11 cellular contexts compared by ENCODE assay signal in the genomic region with DNA sequence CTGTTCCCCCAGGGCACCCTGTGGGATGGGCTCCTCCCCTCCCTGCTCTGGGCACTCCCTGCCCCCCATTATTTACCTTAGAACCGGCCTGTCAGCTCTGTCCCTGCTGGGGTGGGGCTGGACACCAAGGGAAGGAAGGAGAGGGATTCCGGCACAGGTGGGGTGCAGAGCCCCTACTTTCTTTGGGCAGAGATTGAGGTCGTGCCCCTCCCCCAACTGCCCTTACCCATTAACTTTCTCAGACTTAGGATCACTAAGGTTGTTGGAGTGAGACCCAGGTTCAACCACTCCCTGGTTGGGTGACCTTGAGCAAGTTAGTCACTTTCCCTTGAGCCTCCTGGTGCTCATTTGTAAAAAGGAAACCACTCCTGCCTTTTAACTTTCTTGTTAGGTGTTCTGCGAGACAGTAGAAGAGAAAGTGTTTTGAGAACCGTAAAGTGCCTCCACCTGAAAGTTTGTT. TPM values are rescaled to one million over a fixed set of nuclear protein-coding genes. Genes with fewer than 3 reads are reported as not detected.
DNase-seq lines count a peak whose midpoint lies in the region; ATAC-seq, FAIRE-seq and TF ChIP-seq lines count a peak whose summit lies in the region.
"Had no signal": no experiment of that assay in that cellular context is flagged by ENCODE, and none has a peak within 500 bp of the region (broad histone marks: within the 10 kb centered on the region; RNA-seq: fewer than 3 reads in every experiment).

No MANE protein-coding gene starts in this region.

- H3K9me3 ChIP-seq in astrocyte (ENCODE audit: insufficient read depth, low read depth, low read length) (no peaks in the 10 kb centered on the region), HepG2 (ENCODE audit: low read length) (no peaks in the 10 kb centered on the region), transverse colon (no peaks in the 10 kb centered on the region)
- H3K9me3 ChIP-seq: ascending aorta had no signal

- TF ChIP-seq EP300 in HepG2 (IDR thresholded peaks at IDR 0.05; ENCODE audit: low read depth in 2 of 2, low read length in 2 of 2): no peak
- TF ChIP-seq EP300 in HepG2 (CRISPR knock-in tag; IDR thresholded peaks at IDR 0.05; ENCODE audit: borderline replicate concordance): no peak
- TF ChIP-seq EP300 in transverse colon (IDR thresholded peaks at IDR 0.05; ENCODE audit: low read depth): peak; percentile 72

- peak; percentile 67 for DNase-seq in activated CD4-positive, alpha-beta T cell treated with anti-CD3 and anti-CD28 coated beads, Interleukin-2, amount 10 ng/mL, durations not matched to agents 24 days and 14 days
- DNase-seq in activated CD4-positive, alpha-beta T cell treated with anti-CD3 and anti-CD28 coated beads, Interleukin-2, amount 50 U/mL, for 4 hours: no peak
- DNase-seq in astrocyte (ENCODE audit: low read depth) (no peak), HepG2 (ENCODE audit: low spot score) (peak; percentile 53), transverse colon (peak; percentile 80), substantia nigra (lab: John Stamatoyannopoulos, UW) (no peak), natural killer cell (no peak), HFFc6 (no peak)
- DNase-seq: NCI-H446 had no signal

- TSS peak; percentile 76 for BruUV-seq in HepG2 (replicated peaks; lab: Mats Ljungman, UMichigan)

- H3K4me3 ChIP-seq in astrocyte (ENCODE audit: insufficient read depth, low read depth, low read length) (no peak overlapping the region), HepG2 (replicated peaks in 1 of 3; ENCODE audit: insufficient read depth in 1 of 3, low read depth in 2 of 3, low read length in 3 of 3) (peak overlapping the region; percentile 26 to 57 (median 48)), transverse colon (peak overlapping the region in 2 of 4 donors; percentile 6 to 8)
- H3K4me3 ChIP-seq: ascending aorta had no signal

- intact Hi-C loops in activated CD4-positive, alpha-beta T cell treated with anti-CD3 and anti-CD28 coated beads, Interleukin-2, amount 10 ng/mL, durations not matched to agents 24 days and 14 days (cut with micrococcal nuclease): no loop called here
- intact Hi-C loops in HepG2 (cut with micrococcal nuclease; ENCODE audit: unreplicated experiment): no loop called here
- intact Hi-C loops in transverse colon (cut with DNase I; ENCODE audit: low total_unique reads): no loop called here
- intact Hi-C loops in natural killer cell (cut with micrococcal nuclease): no loop called here

- ATAC-seq in HepG2 (peak; percentile 58), natural killer cell (no peak)

- H4K20me1 ChIP-seq in astrocyte (ENCODE audit: insufficient read depth, low read length) (peaks cover 8% of the 10 kb centered on the region), HepG2 (ENCODE audit: insufficient read depth, low read length) (no peaks in the 10 kb centered on the region)

- H3K27me3 ChIP-seq in astrocyte (ENCODE audit: insufficient read depth, low read length) (no peaks in the 10 kb centered on the region), HepG2 (ENCODE audit: control insufficient read depth in 1 of 2, insufficient read depth in 2 of 2, low read length in 2 of 2) (no peaks in the 10 kb centered on the region), transverse colon (no peaks in the 10 kb centered on the region)
- H3K27me3 ChIP-seq: ascending aorta had no signal

- TF ChIP-seq POLR2A in HepG2 (IDR thresholded peaks at IDR 0.05; ENCODE audit: insufficient read depth in 1 of 2, low read depth in 2 of 2, low read length in 2 of 2) (no peak; a peak in 1 of 4 replicates), transverse colon (IDR thresholded peaks at IDR 0.05) (peak; percentile 19)

- H3K9ac ChIP-seq in astrocyte (ENCODE audit: low read length): peak overlapping the region; percentile 59
- peak overlapping the region; percentile 74 for H3K9ac ChIP-seq in HepG2 (ENCODE audit: insufficient read depth, low read depth, low read length)

- peak overlapping the region; percentile 82 for H3K27ac ChIP-seq in astrocyte (ENCODE audit: low read depth, low read length)
- H3K27ac ChIP-seq in HepG2 (ENCODE audit: extremely low read length, insufficient read depth, low read length): peak overlapping the region; percentile 92
- H3K27ac ChIP-seq in transverse colon: peak overlapping the region; percentile 88 to 93 (median 91)
- H3K27ac ChIP-seq in substantia nigra (ENCODE audit: low read depth, low read length, poor library complexity, severe bottlenecking): no peak overlapping the region

- no peak for TF ChIP-seq CTCF in astrocyte (IDR thresholded peaks at IDR 0.05; ENCODE audit: insufficient read depth, low read depth, low read length)
- TF ChIP-seq CTCF in HepG2 (CRISPR knock-in tag; IDR thresholded peaks at IDR 0.05): no peak
- TF ChIP-seq CTCF in transverse colon (IDR thresholded peaks at IDR 0.05): peak in 1 of 5 experiments; percentile 16
- no peak for TF ChIP-seq CTCF in natural killer cell (IDR thresholded peaks at IDR 0.05)
- TF ChIP-seq CTCF in HFFc6 (IDR thresholded peaks at IDR 0.05): no peak

- H3K27me3 Mint-ChIP-seq in activated CD4-positive, alpha-beta T cell treated with anti-CD3 and anti-CD28 coated beads, Interleukin-2, amount 10 ng/mL, durations not matched to agents 24 days and 14 days: peaks cover 20% of the 10 kb centered on the region
- no peaks in the 10 kb centered on the region for H3K27me3 Mint-ChIP-seq in astrocyte (ENCODE audit: low read depth, unreplicated experiment)
- H3K27me3 Mint-ChIP-seq in natural killer cell (ENCODE audit: low read depth in 2 of 2): no peaks in the 10 kb centered on the region
- H3K27me3 Mint-ChIP-seq in HFFc6 (ENCODE audit: insufficient read depth): peaks cover 2% of the 10 kb centered on the region; the same call in 1 of the 2 replicates

- peak overlapping the region; percentile 72 for H3K4me2 ChIP-seq in astrocyte (ENCODE audit: low read length)
- H3K4me2 ChIP-seq in HepG2 (ENCODE audit: low read depth, low read length): peak overlapping the region; percentile 77

- in situ Hi-C loops in HepG2 (cut with HindIII; ENCODE audit: extremely low pct_ligation_motif_present, low pct_unique_long_range_greater_than_20kb) (no loop called here), transverse colon (cut with MboI; ENCODE audit: low pct_ligation_motif_present in 1 of 4, low pct_unique_long_range_greater_than_20kb in 1 of 4, low sequenced_read_pairs in 3 of 4) (no loop called here)

- peaks cover 51% of the 10 kb centered on the region for H3K79me2 ChIP-seq in astrocyte (ENCODE audit: insufficient read depth, low read length)
- H3K79me2 ChIP-seq in HepG2 (ENCODE audit: insufficient read depth, low read length): peaks cover 37% of the 10 kb centered on the region

- no peaks in the 10 kb centered on the region for H3K36me3 ChIP-seq in astrocyte (ENCODE audit: insufficient read depth, low read length)
- H3K36me3 ChIP-seq in HepG2 (replicated peaks in 1 of 2; ENCODE audit: control insufficient read depth in 1 of 2, insufficient read depth in 2 of 2, low read length in 2 of 2): no peaks in the 10 kb centered on the region; a peak in 2 of 5 replicates
- no peaks in the 10 kb centered on the region for H3K36me3 ChIP-seq in transverse colon

- H3K27ac Mint-ChIP-seq in activated CD4-positive, alpha-beta T cell treated with anti-CD3 and anti-CD28 coated beads, Interleukin-2, amount 10 ng/mL, durations not matched to agents 24 days and 14 days: no peak overlapping the region
- H3K27ac Mint-ChIP-seq in astrocyte (ENCODE audit: unreplicated experiment) (peak overlapping the region; percentile 99), natural killer cell (no peak overlapping the region), HFFc6 (no peak overlapping the region)

- no peak overlapping the region for H2AFZ ChIP-seq in astrocyte (ENCODE audit: low read depth, low read length)
- H2AFZ ChIP-seq in HepG2 (ENCODE audit: low read length): no peak overlapping the region

- no peak overlapping the region for H3K4me3 Mint-ChIP-seq in activated CD4-positive, alpha-beta T cell treated with anti-CD3 and anti-CD28 coated beads, Interleukin-2, amount 10 ng/mL, durations not matched to agents 24 days and 14 days
- H3K4me3 Mint-ChIP-seq in astrocyte (ENCODE audit: unreplicated experiment): peak overlapping the region; percentile 74
- no peak overlapping the region for H3K4me3 Mint-ChIP-seq in natural killer cell
- no peak overlapping the region for H3K4me3 Mint-ChIP-seq in HFFc6

- no peaks in the 10 kb centered on the region for H3K36me3 Mint-ChIP-seq in activated CD4-positive, alpha-beta T cell treated with anti-CD3 and anti-CD28 coated beads, Interleukin-2, amount 10 ng/mL, durations not matched to agents 24 days and 14 days (ENCODE audit: low read depth)
- H3K36me3 Mint-ChIP-seq in astrocyte (ENCODE audit: low read depth, unreplicated experiment): peaks cover 10% of the 10 kb centered on the region
- H3K36me3 Mint-ChIP-seq in natural killer cell: no peaks in the 10 kb centered on the region
- H3K36me3 Mint-ChIP-seq in HFFc6 (ENCODE audit: low read depth): no peaks in the 10 kb centered on the region

- H3K4me1 ChIP-seq in astrocyte (ENCODE audit: insufficient read depth, low read length) (peaks cover 46% of the 10 kb centered on the region), HepG2 (ENCODE audit: insufficient read depth, low read length) (peaks cover 64% of the 10 kb centered on the region), transverse colon (peaks cover 33 to 86% (median 73%) of the 10 kb centered on the region in 4 donors)

- FAIRE-seq in astrocyte (lab: Jason Lieb, UNC) (no peak), HepG2 (lab: Jason Lieb, UNC) (no peak)

- no peaks in the 10 kb centered on the region for H3K9me3 Mint-ChIP-seq in activated CD4-positive, alpha-beta T cell treated with anti-CD3 and anti-CD28 coated beads, Interleukin-2, amount 10 ng/mL, durations not matched to agents 24 days and 14 days
- H3K9me3 Mint-ChIP-seq in astrocyte (ENCODE audit: unreplicated experiment) (peaks cover 2% of the 10 kb centered on the region), natural killer cell (no peaks in the 10 kb centered on the region), HFFc6 (no peaks in the 10 kb centered on the region)

- no peak for TF ChIP-seq RAD21 in HepG2 (CRISPR knock-in tag; IDR thresholded peaks at IDR 0.05)

- CTCF ChIA-PET in HepG2 (lab: Yijun Ruan, JAX; ENCODE audit: low intra/inter-chr PET ratio, low total read pairs): interaction anchor here (2.0 kb wide), 1 partner anchor 47 kb away, joined by 5 read pairs; no protein-coding TSS in a partner anchor

- peaks cover 14% of the 10 kb centered on the region for H3K4me1 Mint-ChIP-seq in activated CD4-positive, alpha-beta T cell treated with anti-CD3 and anti-CD28 coated beads, Interleukin-2, amount 10 ng/mL, durations not matched to agents 24 days and 14 days
- H3K4me1 Mint-ChIP-seq in astrocyte (ENCODE audit: low read depth, unreplicated experiment) (peaks cover 54% of the 10 kb centered on the region), natural killer cell (peaks cover 9 to 13% of the 10 kb centered on the region in 2 donors), HFFc6 (ENCODE audit: low read depth) (peaks cover 43% of the 10 kb centered on the region)

- WGBS in HepG2 (ENCODE audit: low lambda C conversion rate): 5% methylated on average over 3 of the region's 5 CpGs
- WGBS in transverse colon (ENCODE audit: low coverage in 1 of 2), 2 donors: 41 to 50% methylated on average over 2 to 5 of the region's 5 CpGs

- POLR2A ChIA-PET in HepG2 (lab: Yijun Ruan, JAX): interaction anchor here (0.9 to 2.2 kb wide), 13 partner anchors 10 to 365 kb away, joined by 3 to 13 read pairs (median 7); a partner anchor contains a TSS

RNA-seq across cellular contexts. Expression of a gene that starts 57.0 kb away (rescaled TPM):
- not detected in 2 replicates for total RNA-seq in activated CD4-positive, alpha-beta T cell treated with anti-CD3 and anti-CD28 coated beads, Interleukin-2, amount 10 ng/mL, durations not matched to agents 24 days and 14 days
- total RNA-seq in astrocyte (20.6 and 23.7 TPM in 2 replicates), HepG2 (2016; rRNA removed; fragmentation: Illumina TruSeq; extraction: Trizol) (5.4 and 7.2 TPM in 2 replicates), transverse colon (10 to 100 TPM; 24.9 to 95.5 (median 43.8) TPM), natural killer cell (not detected)
- total RNA-seq in HepG2 (2016; cell fraction: cytosol; rRNA removed; fragmentation: Illumina TruSeq; extraction: Trizol; ENCODE audit: low read depth): 4.9 and 5.4 TPM in 2 replicates
- total RNA-seq in HepG2 (2016; cell fraction: insoluble cytoplasmic fraction; rRNA removed; fragmentation: Illumina TruSeq; extraction: Trizol): 5.3 and 8.1 TPM in 2 replicates
- 9.5 and 9.8 TPM in 2 replicates for total RNA-seq in HepG2 (2016; cell fraction: membrane; rRNA removed; fragmentation: Illumina TruSeq; extraction: Trizol)
- total RNA-seq in HepG2 (2016; cell fraction: nucleus; rRNA removed; fragmentation: Illumina TruSeq; extraction: Trizol): 2.3 TPM in 2 replicates
- polyA plus RNA-seq in HepG2 (2011; rRNA removed): 2.1 and 2.4 TPM in 2 replicates
- 1.5 and 1.8 TPM in 2 replicates for polyA plus RNA-seq in HepG2 (2011; cell fraction: cytosol; rRNA removed)
- polyA plus RNA-seq in HepG2 (2011; cell fraction: nucleus; rRNA removed): 0.77 and 1.0 TPM in 2 replicates
- 0.56 and 0.93 TPM in 2 replicates for polyA plus RNA-seq in HepG2 (2012)
- 5.2 and 6.1 TPM in 2 replicates for polyA plus RNA-seq in HepG2 (2016; cell fraction: cytosol; fragmentation: Illumina TruSeq; extraction: Trizol; ENCODE audit: low read depth)
- polyA plus RNA-seq in HepG2 (2016; cell fraction: insoluble cytoplasmic fraction; fragmentation: Illumina TruSeq; extraction: Trizol; ENCODE audit: low read depth): 6.7 and 6.9 TPM in 2 replicates
- 7.6 and 7.9 TPM in 2 replicates for polyA plus RNA-seq in HepG2 (2016; cell fraction: membrane; fragmentation: Illumina TruSeq; extraction: Trizol; ENCODE audit: low read depth)
- 2.5 and 2.7 TPM in 2 replicates for polyA plus RNA-seq in HepG2 (2016; cell fraction: nucleus; fragmentation: Illumina TruSeq; extraction: Trizol; ENCODE audit: insufficient read depth, low read depth)
- 0.74 and 6.6 TPM in 2 replicates for polyA minus RNA-seq in HepG2 (2011; rRNA and poly(A)+ RNA removed; ENCODE audit: low replicate concordance)
- polyA minus RNA-seq in HepG2 (2011; cell fraction: cytosol; rRNA and poly(A)+ RNA removed): 1.2 and 1.5 TPM in 2 replicates
- polyA minus RNA-seq in HepG2 (2011; cell fraction: nucleus; rRNA and poly(A)+ RNA removed): 1.7 and 1.9 TPM in 2 replicates
- total RNA-seq in HFFc6 (2021; fragmentation: NEBNext Ultra II Directional; extraction: Animal tissue kit (Norgen Biotek cat#: 25700)): 10 to 100 TPM; 40.8 to 51.1 (median 48.1) TPM
- total RNA-seq: T-helper 2 cell treated with Interferon-gamma antibody and Interleukin-4, amounts not matched to agents 100 ng/mL and 5 ng/mL, for 36 hours had no signal

RNA-seq across cellular contexts. Expression of a gene that starts 57.6 kb away (rescaled TPM):
- total RNA-seq in activated CD4-positive, alpha-beta T cell treated with anti-CD3 and anti-CD28 coated beads, Interleukin-2, amount 10 ng/mL, durations not matched to agents 24 days and 14 days: 206 and 214 TPM in 2 replicates
- total RNA-seq in astrocyte: 214 and 219 TPM in 2 replicates
- 102 and 113 TPM in 2 replicates for total RNA-seq in HepG2 (2016; rRNA removed; fragmentation: Illumina TruSeq; extraction: Trizol)
- 36.6 and 40.5 TPM in 2 replicates for total RNA-seq in HepG2 (2016; cell fraction: cytosol; rRNA removed; fragmentation: Illumina TruSeq; extraction: Trizol; ENCODE audit: low read depth)
- 96.0 and 117 TPM in 2 replicates for total RNA-seq in HepG2 (2016; cell fraction: insoluble cytoplasmic fraction; rRNA removed; fragmentation: Illumina TruSeq; extraction: Trizol)
- total RNA-seq in HepG2 (2016; cell fraction: membrane; rRNA removed; fragmentation: Illumina TruSeq; extraction: Trizol): 43.4 and 44.4 TPM in 2 replicates
- 70.7 and 78.7 TPM in 2 replicates for total RNA-seq in HepG2 (2016; cell fraction: nucleus; rRNA removed; fragmentation: Illumina TruSeq; extraction: Trizol)
- 50.1 and 52.2 TPM in 2 replicates for polyA plus RNA-seq in HepG2 (2011; rRNA removed)
- 32.2 and 38.5 TPM in 2 replicates for polyA plus RNA-seq in HepG2 (2011; cell fraction: cytosol; rRNA removed)
- 91.6 and 121 TPM in 2 replicates for polyA plus RNA-seq in HepG2 (2011; cell fraction: nucleus; rRNA removed)
- 124 and 158 TPM in 2 replicates for polyA plus RNA-seq in HepG2 (2012)
- polyA plus RNA-seq in HepG2 (2016; cell fraction: cytosol; fragmentation: Illumina TruSeq; extraction: Trizol; ENCODE audit: low read depth): 11.8 and 14.3 TPM in 2 replicates
- 83.4 and 91.9 TPM in 2 replicates for polyA plus RNA-seq in HepG2 (2016; cell fraction: insoluble cytoplasmic fraction; fragmentation: Illumina TruSeq; extraction: Trizol; ENCODE audit: low read depth)
- 20.7 and 20.8 TPM in 2 replicates for polyA plus RNA-seq in HepG2 (2016; cell fraction: membrane; fragmentation: Illumina TruSeq; extraction: Trizol; ENCODE audit: low read depth)
- 117 TPM in 2 replicates for polyA plus RNA-seq in HepG2 (2016; cell fraction: nucleus; fragmentation: Illumina TruSeq; extraction: Trizol; ENCODE audit: insufficient read depth, low read depth)
- 68.0 and 103 TPM in 2 replicates for polyA minus RNA-seq in HepG2 (2011; rRNA and poly(A)+ RNA removed; ENCODE audit: low replicate concordance)
- polyA minus RNA-seq in HepG2 (2011; cell fraction: cytosol; rRNA and poly(A)+ RNA removed): 43.2 and 68.7 TPM in 2 replicates
- polyA minus RNA-seq in HepG2 (2011; cell fraction: nucleus; rRNA and poly(A)+ RNA removed): 63.1 and 101 TPM in 2 replicates
- 10 to 100 TPM; 23.9 to 54.5 (median 33.8) TPM for total RNA-seq in transverse colon
- total RNA-seq in natural killer cell: 100 to 1,000 TPM; 163 to 223 (median 197) TPM
- total RNA-seq in HFFc6 (2021; fragmentation: NEBNext Ultra II Directional; extraction: Animal tissue kit (Norgen Biotek cat#: 25700)): 100 to 1,000 TPM in 4 of 6 experiments, 10 to 100 TPM in 2; 92.5 to 122 (median 107) TPM

RNA-seq across cellular contexts. Expression of a gene that starts 57.9 kb away (rescaled TPM):
- total RNA-seq in activated CD4-positive, alpha-beta T cell treated with anti-CD3 and anti-CD28 coated beads, Interleukin-2, amount 10 ng/mL, durations not matched to agents 24 days and 14 days: 43.8 and 46.9 TPM in 2 replicates
- total RNA-seq in astrocyte (39.9 and 40.3 TPM in 2 replicates), HepG2 (2016; rRNA removed; fragmentation: Illumina TruSeq; extraction: Trizol) (26.1 and 28.4 TPM in 2 replicates), transverse colon (100 to 1,000 TPM in 1 of 4 donors, 10 to 100 TPM in 3; 26.2 to 257 (median 40.7) TPM), natural killer cell (100 to 1,000 TPM in 1 of 3 donors, 10 to 100 TPM in 2; 84.5 to 114 (median 85.5) TPM)
- total RNA-seq in HepG2 (2016; cell fraction: cytosol; rRNA removed; fragmentation: Illumina TruSeq; extraction: Trizol; ENCODE audit: low read depth): 18.1 and 18.8 TPM in 2 replicates
- total RNA-seq in HepG2 (2016; cell fraction: insoluble cytoplasmic fraction; rRNA removed; fragmentation: Illumina TruSeq; extraction: Trizol): 24.5 and 27.7 TPM in 2 replicates
- 22.6 and 25.5 TPM in 2 replicates for total RNA-seq in HepG2 (2016; cell fraction: membrane; rRNA removed; fragmentation: Illumina TruSeq; extraction: Trizol)
- 24.5 and 34.9 TPM in 2 replicates for total RNA-seq in HepG2 (2016; cell fraction: nucleus; rRNA removed; fragmentation: Illumina TruSeq; extraction: Trizol)
- 17.9 and 20.4 TPM in 2 replicates for polyA plus RNA-seq in HepG2 (2011; rRNA removed)
- polyA plus RNA-seq in HepG2 (2011; cell fraction: cytosol; rRNA removed): 6.8 and 11.2 TPM in 2 replicates
- polyA plus RNA-seq in HepG2 (2011; cell fraction: nucleus; rRNA removed): 18.2 and 22.4 TPM in 2 replicates
- 10.8 and 13.1 TPM in 2 replicates for polyA plus RNA-seq in HepG2 (2012)
- polyA plus RNA-seq in HepG2 (2016; cell fraction: cytosol; fragmentation: Illumina TruSeq; extraction: Trizol; ENCODE audit: low read depth): 4.2 and 4.7 TPM in 2 replicates
- 19.5 and 20.9 TPM in 2 replicates for polyA plus RNA-seq in HepG2 (2016; cell fraction: insoluble cytoplasmic fraction; fragmentation: Illumina TruSeq; extraction: Trizol; ENCODE audit: low read depth)
- polyA plus RNA-seq in HepG2 (2016; cell fraction: membrane; fragmentation: Illumina TruSeq; extraction: Trizol; ENCODE audit: low read depth): 5.3 and 5.6 TPM in 2 replicates
- 49.7 and 53.4 TPM in 2 replicates for polyA plus RNA-seq in HepG2 (2016; cell fraction: nucleus; fragmentation: Illumina TruSeq; extraction: Trizol; ENCODE audit: insufficient read depth, low read depth)
- 20.9 and 25.1 TPM in 2 replicates for polyA minus RNA-seq in HepG2 (2011; rRNA and poly(A)+ RNA removed; ENCODE audit: low replicate concordance)
- polyA minus RNA-seq in HepG2 (2011; cell fraction: cytosol; rRNA and poly(A)+ RNA removed): 9.6 and 12.2 TPM in 2 replicates
- 44.3 and 47.9 TPM in 2 replicates for polyA minus RNA-seq in HepG2 (2011; cell fraction: nucleus; rRNA and poly(A)+ RNA removed)
- 10 to 100 TPM; 20.0 to 24.9 (median 21.6) TPM for total RNA-seq in HFFc6 (2021; fragmentation: NEBNext Ultra II Directional; extraction: Animal tissue kit (Norgen Biotek cat#: 25700))

Comparison
In these comparisons a context has a peak if more than half of its experiments do, and no peak if none do; other contexts are left out.
1. DNase-seq: peak in activated CD4-positive, alpha-beta T cell treated with anti-CD3 and anti-CD28 coated beads, Interleukin-2, amount 10 ng/mL, durations not matched to agents 24 days and 14 days (single experiment), HepG2 (single experiment) and transverse colon (single experiment); none in activated CD4-positive, alpha-beta T cell treated with anti-CD3 and anti-CD28 coated beads, Interleukin-2, amount 50 U/mL, for 4 hours (0 of 2), astrocyte (single experiment), substantia nigra (0 of 49), natural killer cell (single experiment) and HFFc6 (single experiment).